ENCODE assay signal across 19 cellular contexts in genomic region chr11:61057615-61058014, GRCh38. TPM values are rescaled to one million over a fixed set of nuclear protein-coding genes. Genes with fewer than 3 reads are reported as not detected.
A peak's percentile ranks its signal among the peaks of the same experiment; 100 is the strongest.
DNase-seq lines count a peak whose midpoint lies in the region; ATAC-seq and TF ChIP-seq lines count a peak whose summit lies in the region.
"Had no signal": no experiment of that assay in that cellular context is flagged by ENCODE, and none has a peak within 500 bp of the region (broad histone marks: within the 10 kb centered on the region; RNA-seq: fewer than 3 reads in every experiment).

No MANE protein-coding gene starts in this region.

- H3K4me1 ChIP-seq in SK-N-SH (ENCODE audit: control insufficient read depth in 1 of 2, insufficient read depth in 2 of 2, low read depth in 1 of 2, low read length in 1 of 2) = peaks cover 5 to 13% of the 10 kb centered on the region in 2 experiments; a peak in 1 of 4 replicates

- ATAC-seq in activated T-cell treated with anti-CD3 and anti-CD28 coated beads, Interleukin-2, amount 50 U/mL, for 72 hours (replicated peaks in 1 of 2) = no peak
- no peak for ATAC-seq in activated T-cell treated with anti-CD3 and anti-CD28 coated beads, Interleukin-2, amount 50 U/mL, for 4 hours
- ATAC-seq in activated naive CD8-positive, alpha-beta T cell treated with anti-CD3 and anti-CD28 coated beads, Interleukin-2, amount 10 ng/mL, durations not matched to agents 7 days and 5 days (ENCODE audit: low read depth) = no peak
- ATAC-seq in HG02852 (IDR thresholded peaks at IDR 0.05; ENCODE audit: unreplicated experiment) (no peak), HG03342 (IDR thresholded peaks at IDR 0.05; ENCODE audit: unreplicated experiment) (no peak)

- H3K36me3 ChIP-seq in SK-N-SH (replicated peaks in 1 of 2; ENCODE audit: control insufficient read depth in 1 of 2, insufficient read depth in 2 of 2, low read length in 1 of 2) = no peaks in the 10 kb centered on the region
- H3K36me3 ChIP-seq: Peyer's patch had no signal

- H3F3A ChIP-seq in SK-N-SH (replicated peaks; ENCODE audit: insufficient read depth) = no peaks in the 10 kb centered on the region

- H3K9me3 Mint-ChIP-seq in activated T-cell treated with anti-CD3 and anti-CD28 coated beads, Interleukin-2, amount 50 U/mL, for 72 hours = no peaks in the 10 kb centered on the region
- H3K9me3 Mint-ChIP-seq in activated T-cell treated with anti-CD3 and anti-CD28 coated beads, Interleukin-2, amount 50 U/mL, for 4 hours = no peaks in the 10 kb centered on the region
- H3K9me3 Mint-ChIP-seq in activated CD4-positive, alpha-beta memory T cell treated with anti-CD3 and anti-CD28 coated beads for 36 hours = no peaks in the 10 kb centered on the region
- H3K9me3 Mint-ChIP-seq in activated naive CD8-positive, alpha-beta T cell treated with anti-CD3 and anti-CD28 coated beads, Interleukin-2, amount 10 ng/mL, durations not matched to agents 7 days and 5 days = no peaks in the 10 kb centered on the region
- H3K9me3 Mint-ChIP-seq: CD4-positive, CD25-positive, alpha-beta regulatory T cell; GM23338 had no signal

- no peaks in the 10 kb centered on the region for H3K9me3 ChIP-seq in SK-N-SH
- H3K9me3 ChIP-seq: Peyer's patch had no signal

- peaks cover 95% of the 10 kb centered on the region for H3K4me1 Mint-ChIP-seq in activated T-cell treated with anti-CD3 and anti-CD28 coated beads, Interleukin-2, amount 50 U/mL, for 72 hours (ENCODE audit: low read depth)
- peaks cover 79% of the 10 kb centered on the region for H3K4me1 Mint-ChIP-seq in activated T-cell treated with anti-CD3 and anti-CD28 coated beads, Interleukin-2, amount 50 U/mL, for 4 hours (ENCODE audit: low read depth)
- H3K4me1 Mint-ChIP-seq in activated CD4-positive, alpha-beta memory T cell treated with anti-CD3 and anti-CD28 coated beads for 36 hours (ENCODE audit: low read depth) = peaks cover 91% of the 10 kb centered on the region
- H3K4me1 Mint-ChIP-seq in activated naive CD8-positive, alpha-beta T cell treated with anti-CD3 and anti-CD28 coated beads, Interleukin-2, amount 10 ng/mL, durations not matched to agents 7 days and 5 days = peaks cover 54% of the 10 kb centered on the region

- H3K36me3 Mint-ChIP-seq in activated T-cell treated with anti-CD3 and anti-CD28 coated beads, Interleukin-2, amount 50 U/mL, for 72 hours (ENCODE audit: insufficient read depth in 2 of 2) = peaks cover 28 to 50% of the 10 kb centered on the region in 2 donors
- peaks cover 17% of the 10 kb centered on the region for H3K36me3 Mint-ChIP-seq in activated T-cell treated with anti-CD3 and anti-CD28 coated beads, Interleukin-2, amount 50 U/mL, for 4 hours (ENCODE audit: insufficient read depth)
- H3K36me3 Mint-ChIP-seq in activated CD4-positive, alpha-beta memory T cell treated with anti-CD3 and anti-CD28 coated beads for 36 hours = peaks cover 74% of the 10 kb centered on the region
- peaks cover 23% of the 10 kb centered on the region for H3K36me3 Mint-ChIP-seq in activated naive CD8-positive, alpha-beta T cell treated with anti-CD3 and anti-CD28 coated beads, Interleukin-2, amount 10 ng/mL, durations not matched to agents 7 days and 5 days

- no peak for TF ChIP-seq CTCF in SK-N-SH (IDR thresholded peaks at IDR 0.05)

- intact Hi-C loops in activated CD4-positive, alpha-beta memory T cell treated with anti-CD3 and anti-CD28 coated beads for 36 hours (cut with micrococcal nuclease) = no loop called here
- intact Hi-C loops in posterior vena cava (cut with DNase I) = no loop called here

- WGBS in SK-N-SH (ENCODE audit: low lambda C conversion rate) = 84% methylated on average over 11 of the region's 12 CpGs

- TF ChIP-seq EP300 in SK-N-SH (IDR thresholded peaks at IDR 0.05; ENCODE audit: borderline replicate concordance in 1 of 2, low read depth in 1 of 2, low read length in 1 of 2) = no peak

- no peak overlapping the region for H3K4me3 ChIP-seq in SK-N-SH (ENCODE audit: low read depth in 2 of 2, low read length in 1 of 2)
- H3K4me3 ChIP-seq: GM23338, Peyer's patch had no signal

- peak overlapping the region; percentile 19 to 60 for H3K4me3 Mint-ChIP-seq in activated T-cell treated with anti-CD3 and anti-CD28 coated beads, Interleukin-2, amount 50 U/mL, for 72 hours
- no peak overlapping the region for H3K4me3 Mint-ChIP-seq in activated T-cell treated with anti-CD3 and anti-CD28 coated beads, Interleukin-2, amount 50 U/mL, for 4 hours
- H3K4me3 Mint-ChIP-seq in activated CD4-positive, alpha-beta memory T cell treated with anti-CD3 and anti-CD28 coated beads for 36 hours = no peak overlapping the region
- no peak overlapping the region for H3K4me3 Mint-ChIP-seq in activated naive CD8-positive, alpha-beta T cell treated with anti-CD3 and anti-CD28 coated beads, Interleukin-2, amount 10 ng/mL, durations not matched to agents 7 days and 5 days
- H3K4me3 Mint-ChIP-seq: GM23338 had no signal

- no peak overlapping the region for H3K9ac ChIP-seq in SK-N-SH

- H4K20me1 ChIP-seq in SK-N-SH (ENCODE audit: insufficient read depth) = no peaks in the 10 kb centered on the region

- TF ChIP-seq RAD21 in SK-N-SH (IDR thresholded peaks at IDR 0.05; ENCODE audit: low read length) = no peak

- peak overlapping the region; percentile 36 for H3K27ac Mint-ChIP-seq in activated T-cell treated with anti-CD3 and anti-CD28 coated beads, Interleukin-2, amount 50 U/mL, for 72 hours
- peak overlapping the region; percentile 95 for H3K27ac Mint-ChIP-seq in activated CD4-positive, alpha-beta memory T cell treated with anti-CD3 and anti-CD28 coated beads for 36 hours
- H3K27ac Mint-ChIP-seq in activated naive CD8-positive, alpha-beta T cell treated with anti-CD3 and anti-CD28 coated beads, Interleukin-2, amount 10 ng/mL, durations not matched to agents 7 days and 5 days = no peak overlapping the region

- H3K27me3 ChIP-seq in SK-N-SH (ENCODE audit: insufficient read depth) = no peaks in the 10 kb centered on the region; the same call in 1 of the 2 replicates
- H3K27me3 ChIP-seq: Peyer's patch had no signal

- POLR2A ChIA-PET in activated CD4-positive, alpha-beta memory T cell treated with anti-CD3 and anti-CD28 coated beads for 36 hours (lab: Charles Lee) = interaction anchor here (0.6 to 5.2 kb wide), 10 partner anchors 9 to 142 kb away, joined by 3 to 85 read pairs (median 4); no protein-coding TSS in a partner anchor
- POLR2A ChIA-PET in activated naive CD8-positive, alpha-beta T cell treated with anti-CD3 and anti-CD28 coated beads, Interleukin-2, amount 10 ng/mL, durations not matched to agents 7 days and 5 days (lab: Charles Lee) = interaction anchor here (1.2 kb wide), 1 partner anchor 13 kb away, joined by 4 read pairs; no protein-coding TSS in a partner anchor
- POLR2A ChIA-PET in SK-N-SH (lab: Yijun Ruan, JAX) = no interaction called here

- DNase-seq in activated T-cell treated with anti-CD3 and anti-CD28 coated beads, Interleukin-2, amount 50 U/mL, for 72 hours = no peak
- no peak for DNase-seq in activated T-cell treated with anti-CD3 and anti-CD28 coated beads, Interleukin-2, amount 50 U/mL, for 4 hours
- DNase-seq in activated CD4-positive, alpha-beta memory T cell treated with anti-CD3 and anti-CD28 coated beads for 36 hours = no peak
- peak; percentile 10 for DNase-seq in activated naive CD8-positive, alpha-beta T cell treated with anti-CD3 and anti-CD28 coated beads, Interleukin-2, amount 10 ng/mL, durations not matched to agents 7 days and 5 days
- peak; percentile 42 for DNase-seq in posterior vena cava (ENCODE audit: low spot score)
- no peak for DNase-seq in SK-N-SH
- DNase-seq: ACHN; CD4-positive, CD25-positive, alpha-beta regulatory T cell; DMS79 treated with DMSO at 0.1 percent for 48 hours; GDM1; MV-4-11; NCI-H1436; NCI-H2081; NCI-H510A treated with DMSO at 0.1 percent for 48 hours had no signal

- no peaks in the 10 kb centered on the region for H3K9me2 ChIP-seq in SK-N-SH

- no peaks in the 10 kb centered on the region for H3K27me3 Mint-ChIP-seq in activated T-cell treated with anti-CD3 and anti-CD28 coated beads, Interleukin-2, amount 50 U/mL, for 72 hours (ENCODE audit: low read depth)
- no peaks in the 10 kb centered on the region for H3K27me3 Mint-ChIP-seq in activated T-cell treated with anti-CD3 and anti-CD28 coated beads, Interleukin-2, amount 50 U/mL, for 4 hours (ENCODE audit: low read depth)
- no peaks in the 10 kb centered on the region for H3K27me3 Mint-ChIP-seq in activated CD4-positive, alpha-beta memory T cell treated with anti-CD3 and anti-CD28 coated beads for 36 hours
- no peaks in the 10 kb centered on the region for H3K27me3 Mint-ChIP-seq in activated naive CD8-positive, alpha-beta T cell treated with anti-CD3 and anti-CD28 coated beads, Interleukin-2, amount 10 ng/mL, durations not matched to agents 7 days and 5 days
- H3K27me3 Mint-ChIP-seq: CD4-positive, CD25-positive, alpha-beta regulatory T cell had no signal

- no peak overlapping the region for H3K27ac ChIP-seq in SK-N-SH (ENCODE audit: low read depth in 2 of 2, low read length in 1 of 2)
- H3K27ac ChIP-seq: HL-60, Peyer's patch had no signal

- H3K4me2 ChIP-seq in SK-N-SH = no peak overlapping the region
- H3K4me2 ChIP-seq: GM23338 had no signal

- no peak overlapping the region for H2AFZ ChIP-seq in SK-N-SH (ENCODE audit: low read depth)
- H2AFZ ChIP-seq: GM23338 had no signal

- CTCF ChIA-PET in activated CD4-positive, alpha-beta memory T cell treated with anti-CD3 and anti-CD28 coated beads for 36 hours (lab: Charles Lee) = no interaction called here
- CTCF ChIA-PET in SK-N-SH (lab: Yijun Ruan, JAX) = interaction anchor here (0.9 kb wide), 1 partner anchor 37 kb away, joined by 3 read pairs; no protein-coding TSS in a partner anchor

- H3K79me2 ChIP-seq in SK-N-SH (ENCODE audit: insufficient read depth) = no peaks in the 10 kb centered on the region

TF ChIP-seq in SK-N-SH, 30 proteins besides CTCF, POLR2A, EP300 and RAD21 (continues in another document):
- TF ChIP-seq MXI1 (IDR thresholded peaks at IDR 0.05; ENCODE audit: low read depth, low read length) = no peak
- no peak for TF ChIP-seq USF1 (IDR thresholded peaks at IDR 0.05; ENCODE audit: borderline replicate concordance, low read depth)

RNA-seq across cellular contexts. Expression of gene CD5, which starts 44.7 kb away (rescaled TPM):
- total RNA-seq in activated T-cell treated with anti-CD3 and anti-CD28 coated beads, Interleukin-2, amount 50 U/mL, for 72 hours = 100 to 1,000 TPM; 285 to 317 TPM
- total RNA-seq in activated T-cell treated with anti-CD3 and anti-CD28 coated beads, Interleukin-2, amount 50 U/mL, for 4 hours = 100 to 1,000 TPM; 318 to 420 (median 359) TPM
- total RNA-seq in activated CD4-positive, alpha-beta memory T cell treated with anti-CD3 and anti-CD28 coated beads for 36 hours = 100 to 1,000 TPM; 302 to 306 TPM
- 100 to 1,000 TPM; 303 to 313 TPM for total RNA-seq in activated naive CD8-positive, alpha-beta T cell treated with anti-CD3 and anti-CD28 coated beads, Interleukin-2, amount 10 ng/mL, durations not matched to agents 7 days and 5 days
- under 1 TPM; 0.52 to 0.60 TPM for total RNA-seq in posterior vena cava
- not detected in 2 replicates for polyA plus RNA-seq in SK-N-SH (2012; rRNA removed)
- polyA plus RNA-seq in SK-N-SH (2012; cell fraction: cytosol; rRNA removed) = not detected in 2 replicates
- polyA plus RNA-seq in SK-N-SH (2012; cell fraction: nucleus; rRNA removed) = not detected in 2 replicates
- total RNA-seq: GM23338 had no signal
- polyA plus RNA-seq: GM23338 had no signal

Comparison
In these comparisons a context has a peak if more than half of its experiments do, and no peak if none do; other contexts are left out.
1. H3K4me3 Mint-ChIP-seq: peak in activated T-cell treated with anti-CD3 and anti-CD28 coated beads, Interleukin-2, amount 50 U/mL, for 72 hours (2 of 2); none in activated T-cell treated with anti-CD3 and anti-CD28 coated beads, Interleukin-2, amount 50 U/mL, for 4 hours (single experiment), activated CD4-positive, alpha-beta memory T cell treated with anti-CD3 and anti-CD28 coated beads for 36 hours (single experiment) and activated naive CD8-positive, alpha-beta T cell treated with anti-CD3 and anti-CD28 coated beads, Interleukin-2, amount 10 ng/mL, durations not matched to agents 7 days and 5 days (single experiment).
2. DNase-seq: peak in activated naive CD8-positive, alpha-beta T cell treated with anti-CD3 and anti-CD28 coated beads, Interleukin-2, amount 10 ng/mL, durations not matched to agents 7 days and 5 days (single experiment) and posterior vena cava (single experiment); none in activated T-cell treated with anti-CD3 and anti-CD28 coated beads, Interleukin-2, amount 50 U/mL, for 72 hours (0 of 2), activated T-cell treated with anti-CD3 and anti-CD28 coated beads, Interleukin-2, amount 50 U/mL, for 4 hours (single experiment), activated CD4-positive, alpha-beta memory T cell treated with anti-CD3 and anti-CD28 coated beads for 36 hours (single experiment) and SK-N-SH (single experiment).
3. RNA of gene CD5, which starts 44.7 kb away (total RNA-seq): 318 to 420 TPM in activated T-cell treated with anti-CD3 and anti-CD28 coated beads, Interleukin-2, amount 50 U/mL, for 4 hours, 285 to 317 TPM in activated T-cell treated with anti-CD3 and anti-CD28 coated beads, Interleukin-2, amount 50 U/mL, for 72 hours, 303 to 313 TPM in activated naive CD8-positive, alpha-beta T cell treated with anti-CD3 and anti-CD28 coated beads, Interleukin-2, amount 10 ng/mL, durations not matched to agents 7 days and 5 days and 302 to 306 TPM in activated CD4-positive, alpha-beta memory T cell treated with anti-CD3 and anti-CD28 coated beads for 36 hours; 0.52 to 0.60 TPM in posterior vena cava; every median in the first group is over 100 times any median in the second.